ENCODE assay signal across 1 cellular context in the genomic region with DNA sequence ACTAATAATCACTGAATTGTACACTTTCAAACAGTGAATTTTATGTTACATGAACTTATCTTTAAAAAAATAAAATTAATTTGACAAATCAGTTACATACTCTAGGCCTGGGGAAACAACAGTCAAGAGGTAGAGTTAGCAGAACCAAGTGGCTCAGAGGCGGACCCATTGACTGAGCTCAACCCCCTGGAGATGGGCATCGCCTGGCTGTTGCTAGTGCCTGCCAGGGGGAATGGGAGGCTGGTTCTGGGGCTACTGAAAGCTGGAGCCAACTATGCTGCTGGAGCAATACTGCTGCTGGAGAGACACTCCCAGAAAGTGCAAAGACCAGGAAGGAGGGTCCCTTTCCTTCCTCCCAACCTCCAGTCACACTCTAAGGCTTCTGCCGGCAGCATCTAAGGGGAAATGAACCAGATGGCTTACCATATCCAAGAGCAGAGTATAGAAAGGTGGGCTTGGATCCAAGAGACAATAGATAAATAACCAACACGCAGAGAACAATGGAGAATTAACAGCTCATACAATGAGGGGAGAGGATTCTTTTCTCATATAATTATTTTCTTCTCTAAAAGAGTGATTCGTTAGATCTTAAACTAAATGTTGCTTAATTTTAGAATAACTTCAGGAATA.
TF ChIP-seq lines count a peak whose summit lies in the region.

No MANE protein-coding gene starts in this region.

TF ChIP-seq in endothelial cell of umbilical vein, 7 proteins besides CTCF, POLR2A, EP300 and RAD21:
- no peak for TF ChIP-seq GATA2 (IDR thresholded peaks at IDR 0.05; ENCODE audit: insufficient read depth, insufficient read length, low read depth, low read length)
- TF ChIP-seq FOS (IDR thresholded peaks at IDR 0.05; ENCODE audit: borderline replicate concordance, insufficient read depth, low read length): no peak
